Comparison of ENCODE assay signal across 10 cellular contexts in genomic region chr6:150435360-150435759, GRCh38.
"Had no signal": no experiment of that assay in that cellular context is flagged by ENCODE, and none has a peak within 500 bp of the region (broad histone marks: within the 10 kb centered on the region; RNA-seq: fewer than 3 reads in every experiment).

No MANE protein-coding gene starts in this region.

- ATAC-seq: GM23338, HCT116 had no signal

- H3K27ac ChIP-seq: GM23248 had no signal

- H3K9ac ChIP-seq: GM23248 had no signal

- DNase-seq: GM23248, GOT3, H7, H9, HCEC 1CT had no signal

- H3K9me3 ChIP-seq: HAP-1 had no signal

- H2AFZ ChIP-seq: GM23248 had no signal

- H3K4me1 ChIP-seq: HAP-1 had no signal

- H3K36me3 ChIP-seq: HAP-1 had no signal

- H3K4me2 ChIP-seq: GM23338 had no signal

- FAIRE-seq: H1, H54 had no signal

- H3K4me3 ChIP-seq: GM23248, GM23338, HAP-1 had no signal
